20 cellular contexts compared by ENCODE assay signal in the genomic region with DNA sequence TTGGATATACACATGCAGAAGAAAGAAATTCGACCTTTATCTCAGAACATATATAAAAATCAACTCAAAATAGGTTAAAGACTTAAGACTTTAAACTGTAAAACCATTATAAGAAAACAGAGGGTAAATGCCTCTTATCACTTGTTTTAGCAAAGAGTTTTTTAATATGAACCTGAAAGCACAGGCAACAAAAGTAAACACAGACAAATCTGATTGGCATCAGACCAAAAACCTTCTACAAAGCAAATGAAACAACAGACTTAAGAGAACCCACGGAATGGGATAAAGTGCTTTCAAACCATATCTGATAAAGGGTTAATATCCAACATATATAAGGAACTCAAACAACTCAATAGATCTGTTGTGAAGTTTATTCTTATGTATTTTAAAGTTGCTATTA.
"Had no signal": no experiment of that assay in that cellular context is flagged by ENCODE, and none has a peak within 500 bp of the region (broad histone marks: within the 10 kb centered on the region; RNA-seq: fewer than 3 reads in every experiment).

No MANE protein-coding gene starts in this region.

- H3K9me3 ChIP-seq: thyroid gland, upper lobe of right lung had no signal

- H3K27me3 ChIP-seq: foreskin keratinocyte, neural progenitor cell, thyroid gland, upper lobe of right lung had no signal

- H3K4me2 ChIP-seq: neural progenitor cell had no signal

- H3K27ac ChIP-seq: epithelial cell of prostate, foreskin keratinocyte, neural progenitor cell, thyroid gland, upper lobe of right lung had no signal

- H3K4me1 Mint-ChIP-seq: naive thymus-derived CD8-positive, alpha-beta T cell had no signal

- H2AFZ ChIP-seq: neural progenitor cell had no signal

- H3K27me3 Mint-ChIP-seq: activated CD4-positive, alpha-beta memory T cell treated with anti-CD3 and anti-CD28 coated beads for 36 hours; naive thymus-derived CD8-positive, alpha-beta T cell; progenitor cell of endocrine pancreas; stimulated activated naive CD8-positive, alpha-beta T cell treated with anti-CD3 and anti-CD28 coated beads, Interleukin-15, Interleukin-2, amounts not matched to agents 100 ng/mL and 50 ng/mL, for 24 hours had no signal

- H3K36me3 Mint-ChIP-seq: activated CD4-positive, alpha-beta memory T cell treated with anti-CD3 and anti-CD28 coated beads for 36 hours; naive thymus-derived CD8-positive, alpha-beta T cell; neural progenitor cell had no signal

- H3K4me1 ChIP-seq: foreskin keratinocyte, thyroid gland, upper lobe of right lung had no signal

- H3K27ac Mint-ChIP-seq: activated CD4-positive, alpha-beta memory T cell treated with anti-CD3 and anti-CD28 coated beads for 36 hours; activated naive CD4-positive, alpha-beta T cell treated with anti-CD3 and anti-CD28 coated beads for 36 hours; endodermal cell; naive thymus-derived CD8-positive, alpha-beta T cell; neural progenitor cell; progenitor cell of endocrine pancreas; stimulated activated naive CD8-positive, alpha-beta T cell treated with anti-CD3 and anti-CD28 coated beads, Interleukin-15, Interleukin-2, amounts not matched to agents 100 ng/mL and 50 ng/mL, for 24 hours had no signal

- DNase-seq: activated CD4-positive, alpha-beta memory T cell treated with anti-CD3 and anti-CD28 coated beads for 36 hours; activated CD4-positive, alpha-beta T cell treated with anti-CD3 and anti-CD28 coated beads for 48 hours; activated naive CD4-positive, alpha-beta T cell treated with anti-CD3 and anti-CD28 coated beads for 36 hours; activated T-cell treated with anti-CD3 and anti-CD28 coated beads, Interleukin-2, amount 50 U/mL, for 48 hours; cerebellar nuclear complex; cortex of kidney; endodermal cell; foreskin keratinocyte; naive thymus-derived CD8-positive, alpha-beta T cell; stimulated activated CD4-positive, alpha-beta T cell treated with anti-CD3 and anti-CD28 coated beads, Interleukin-12 subunit alpha, Interleukin-12 subunit beta, amount 100 ng/mL, for 4 hours; stimulated activated CD4-positive, alpha-beta T cell treated with anti-CD3 and anti-CD28 coated beads, Interleukin-4, amount 100 ng/mL, for 4 hours; substantia nigra; T-helper 2 cell; thyroid gland; upper lobe of right lung had no signal

- H3K36me3 ChIP-seq: neural progenitor cell, thyroid gland, upper lobe of right lung had no signal

- H3K9me3 Mint-ChIP-seq: activated CD4-positive, alpha-beta memory T cell treated with anti-CD3 and anti-CD28 coated beads for 36 hours; activated naive CD4-positive, alpha-beta T cell treated with anti-CD3 and anti-CD28 coated beads for 36 hours; stimulated activated naive CD8-positive, alpha-beta T cell treated with anti-CD3 and anti-CD28 coated beads, Interleukin-15, Interleukin-2, amounts not matched to agents 100 ng/mL and 50 ng/mL, for 24 hours had no signal

- H3K4me3 ChIP-seq: lung, neural progenitor cell, thyroid gland, upper lobe of right lung had no signal

- H3K4me3 Mint-ChIP-seq: activated CD4-positive, alpha-beta memory T cell treated with anti-CD3 and anti-CD28 coated beads for 36 hours; activated naive CD4-positive, alpha-beta T cell treated with anti-CD3 and anti-CD28 coated beads for 36 hours; endodermal cell; naive thymus-derived CD8-positive, alpha-beta T cell; neural progenitor cell; stimulated activated naive CD8-positive, alpha-beta T cell treated with anti-CD3 and anti-CD28 coated beads, Interleukin-15, Interleukin-2, amounts not matched to agents 100 ng/mL and 50 ng/mL, for 24 hours had no signal
